Comparison of ENCODE assay signal across 12 cellular contexts in genomic region chr3:56976666-56977560, GRCh38.
DNase-seq lines count a peak whose midpoint lies in the region; ATAC-seq and TF ChIP-seq lines count a peak whose summit lies in the region.
"Had no signal": no experiment of that assay in that cellular context is flagged by ENCODE, and none has a peak within 500 bp of the region (broad histone marks: within the 10 kb centered on the region; RNA-seq: fewer than 3 reads in every experiment).

No MANE protein-coding gene starts in this region.

- no peaks in the 10 kb centered on the region for H3K79me1 ChIP-seq in mesendoderm (ENCODE audit: low read length)

- no peaks in the 10 kb centered on the region for H3K36me3 Mint-ChIP-seq in activated naive CD4-positive, alpha-beta T cell treated with anti-CD3 and anti-CD28 coated beads, Interleukin-2, amount 10 ng/mL, durations not matched to agents 7 days and 5 days
- H3K36me3 Mint-ChIP-seq in activated CD8-positive, alpha-beta T cell treated with anti-CD3 and anti-CD28 coated beads for 36 hours (ENCODE audit: low read depth) = no peaks in the 10 kb centered on the region

- H3K36me3 ChIP-seq in BE2C = no peaks in the 10 kb centered on the region
- no peaks in the 10 kb centered on the region for H3K36me3 ChIP-seq in mesendoderm (ENCODE audit: control insufficient read depth, insufficient read depth, low read length)
- H3K36me3 ChIP-seq: tibial artery had no signal

- POLR2A ChIA-PET in activated CD8-positive, alpha-beta T cell treated with anti-CD3 and anti-CD28 coated beads for 36 hours (lab: Charles Lee) = interaction anchor here (0.8 to 1.3 kb wide), 2 partner anchors 16 to 17 kb away, joined by 3 to 4 read pairs; no protein-coding TSS in a partner anchor

- no CpG with 5 or more reads among the region's 9 CpGs for WGBS in mesendoderm (ENCODE audit: extremely low coverage, insufficient coverage, low lambda C conversion rate)

- DNase-seq in BE2C (peak; percentile 85), NCI-H1092 treated with DMSO at 0.1 percent for 48 hours (lab: John Stamatoyannopoulos, UW) (peak; percentile 91), amygdala (lab: John Stamatoyannopoulos, UW) (peak in 41 of 56 donors; percentile 10 to 80 (median 38)), mesendoderm (peak; percentile 48), CD1c-positive myeloid dendritic cell (ENCODE audit: extremely low spot score) (no peak)
- DNase-seq in activated naive CD4-positive, alpha-beta T cell treated with anti-CD3 and anti-CD28 coated beads, Interleukin-2, amount 10 ng/mL, durations not matched to agents 7 days and 5 days = no peak
- no peak for DNase-seq in activated CD8-positive, alpha-beta T cell treated with anti-CD3 and anti-CD28 coated beads for 36 hours
- DNase-seq: activated effector memory CD4-positive, alpha-beta T cell treated with anti-CD3 and anti-CD28 coated beads, Interleukin-2, amount 50 U/mL, for 16 hours; tibial artery had no signal

- no peak overlapping the region for H3K18ac ChIP-seq in mesendoderm (ENCODE audit: low read length)

- H4K8ac ChIP-seq in mesendoderm (ENCODE audit: low read depth, low read length) = no peak overlapping the region

- intact Hi-C loops in activated CD8-positive, alpha-beta T cell treated with anti-CD3 and anti-CD28 coated beads for 36 hours (cut with micrococcal nuclease) = no loop called here

- H3K4me1 ChIP-seq in BE2C (peaks cover 26% of the 10 kb centered on the region), mesendoderm (ENCODE audit: control insufficient read depth, low read depth, low read length) (no peaks in the 10 kb centered on the region)

- H3K9me3 ChIP-seq in BE2C = no peaks in the 10 kb centered on the region
- H3K9me3 ChIP-seq: tibial artery had no signal

- no peak overlapping the region for H3K23ac ChIP-seq in mesendoderm (ENCODE audit: low read length)

- CTCF ChIA-PET in activated naive CD4-positive, alpha-beta T cell treated with anti-CD3 and anti-CD28 coated beads, Interleukin-2, amount 10 ng/mL, durations not matched to agents 7 days and 5 days (lab: Charles Lee) = interaction anchor here (0.9 to 1.4 kb wide), 4 partner anchors 10 to 151 kb away, joined by 3 to 5 read pairs (median 4); no protein-coding TSS in a partner anchor
- CTCF ChIA-PET in activated CD8-positive, alpha-beta T cell treated with anti-CD3 and anti-CD28 coated beads for 36 hours (lab: Charles Lee) = interaction anchor here (1.3 to 1.8 kb wide), 4 partner anchors 11 to 175 kb away, joined by 3 to 10 read pairs (median 4); partner anchors contain the start of gene ARHGEF3

- no peak overlapping the region for H3K9ac ChIP-seq in mesendoderm (ENCODE audit: low read length)

- H3K27me3 ChIP-seq in BE2C (no peaks in the 10 kb centered on the region), mesendoderm (ENCODE audit: insufficient read depth, low read length, poor library complexity) (no peaks in the 10 kb centered on the region)
- H3K27me3 ChIP-seq: tibial artery had no signal

- no peak overlapping the region for H3K27ac Mint-ChIP-seq in activated naive CD4-positive, alpha-beta T cell treated with anti-CD3 and anti-CD28 coated beads, Interleukin-2, amount 10 ng/mL, durations not matched to agents 7 days and 5 days
- H3K27ac Mint-ChIP-seq in activated CD8-positive, alpha-beta T cell treated with anti-CD3 and anti-CD28 coated beads for 36 hours = no peak overlapping the region

- H3K27ac ChIP-seq in mesendoderm (ENCODE audit: low read depth, low read length) = no peak overlapping the region
- H3K27ac ChIP-seq: SK-N-MC, tibial artery had no signal

- peaks cover 6% of the 10 kb centered on the region for H3K4me1 Mint-ChIP-seq in activated naive CD4-positive, alpha-beta T cell treated with anti-CD3 and anti-CD28 coated beads, Interleukin-2, amount 10 ng/mL, durations not matched to agents 7 days and 5 days
- peaks cover 19% of the 10 kb centered on the region for H3K4me1 Mint-ChIP-seq in activated CD8-positive, alpha-beta T cell treated with anti-CD3 and anti-CD28 coated beads for 36 hours (ENCODE audit: low read depth)

- H3K4me3 ChIP-seq in BE2C (ENCODE audit: low read depth, low read length) (no peak overlapping the region), mesendoderm (ENCODE audit: low read length) (no peak overlapping the region)
- H3K4me3 ChIP-seq: SK-N-MC, skin epidermis, tibial artery had no signal

- H3K4ac ChIP-seq in mesendoderm (ENCODE audit: low read depth, low read length) = no peak overlapping the region

- no peaks in the 10 kb centered on the region for H3K9me3 Mint-ChIP-seq in activated naive CD4-positive, alpha-beta T cell treated with anti-CD3 and anti-CD28 coated beads, Interleukin-2, amount 10 ng/mL, durations not matched to agents 7 days and 5 days
- H3K9me3 Mint-ChIP-seq in activated CD8-positive, alpha-beta T cell treated with anti-CD3 and anti-CD28 coated beads for 36 hours = peaks cover 2% of the 10 kb centered on the region

- TF ChIP-seq CTCF in BE2C (IDR thresholded peaks at IDR 0.05; ENCODE audit: low read depth, low read length) = no peak
- TF ChIP-seq CTCF in activated CD8-positive, alpha-beta T cell treated with anti-CD3 and anti-CD28 coated beads for 36 hours (IDR thresholded peaks at IDR 0.05) = no peak

- no peak overlapping the region for H2BK120ac ChIP-seq in mesendoderm (ENCODE audit: low read depth, low read length)

- ATAC-seq in GM18498 (IDR thresholded peaks at IDR 0.05; ENCODE audit: unreplicated experiment) = no peak
- ATAC-seq in activated CD8-positive, alpha-beta T cell treated with anti-CD3 and anti-CD28 coated beads for 36 hours = no peak

- no peak overlapping the region for H3K56ac ChIP-seq in mesendoderm (ENCODE audit: low read length)

- no peaks in the 10 kb centered on the region for H3K79me2 ChIP-seq in mesendoderm (ENCODE audit: control insufficient read depth, insufficient read depth, low read length)

- H3K27me3 Mint-ChIP-seq in activated naive CD4-positive, alpha-beta T cell treated with anti-CD3 and anti-CD28 coated beads, Interleukin-2, amount 10 ng/mL, durations not matched to agents 7 days and 5 days = peaks cover under 1% of the 10 kb centered on the region
- H3K27me3 Mint-ChIP-seq in activated CD8-positive, alpha-beta T cell treated with anti-CD3 and anti-CD28 coated beads for 36 hours = no peaks in the 10 kb centered on the region

- no peak overlapping the region for H3K4me3 Mint-ChIP-seq in activated naive CD4-positive, alpha-beta T cell treated with anti-CD3 and anti-CD28 coated beads, Interleukin-2, amount 10 ng/mL, durations not matched to agents 7 days and 5 days
- H3K4me3 Mint-ChIP-seq in activated CD8-positive, alpha-beta T cell treated with anti-CD3 and anti-CD28 coated beads for 36 hours = no peak overlapping the region

- H4K5ac ChIP-seq in mesendoderm (ENCODE audit: low read length) = no peak overlapping the region

- no peak overlapping the region for H2BK15ac ChIP-seq in mesendoderm (replicated peaks; ENCODE audit: low read depth)

- H2BK5ac ChIP-seq in mesendoderm (ENCODE audit: low read length) = no peak overlapping the region

- H3K4me2 ChIP-seq in mesendoderm (ENCODE audit: low read length) = no peak overlapping the region

- no peak overlapping the region for H2AK5ac ChIP-seq in mesendoderm (ENCODE audit: low read length)

Comparison
In these comparisons a context has a peak if more than half of its experiments do, and no peak if none do; other contexts are left out.
1. DNase-seq: peak in BE2C (single experiment), NCI-H1092 treated with DMSO at 0.1 percent for 48 hours (single experiment), amygdala (41 of 56) and mesendoderm (single experiment); none in activated naive CD4-positive, alpha-beta T cell treated with anti-CD3 and anti-CD28 coated beads, Interleukin-2, amount 10 ng/mL, durations not matched to agents 7 days and 5 days (single experiment), activated CD8-positive, alpha-beta T cell treated with anti-CD3 and anti-CD28 coated beads for 36 hours (single experiment) and CD1c-positive myeloid dendritic cell (single experiment).